8 cellular contexts compared by ENCODE assay signal in the genomic region with DNA sequence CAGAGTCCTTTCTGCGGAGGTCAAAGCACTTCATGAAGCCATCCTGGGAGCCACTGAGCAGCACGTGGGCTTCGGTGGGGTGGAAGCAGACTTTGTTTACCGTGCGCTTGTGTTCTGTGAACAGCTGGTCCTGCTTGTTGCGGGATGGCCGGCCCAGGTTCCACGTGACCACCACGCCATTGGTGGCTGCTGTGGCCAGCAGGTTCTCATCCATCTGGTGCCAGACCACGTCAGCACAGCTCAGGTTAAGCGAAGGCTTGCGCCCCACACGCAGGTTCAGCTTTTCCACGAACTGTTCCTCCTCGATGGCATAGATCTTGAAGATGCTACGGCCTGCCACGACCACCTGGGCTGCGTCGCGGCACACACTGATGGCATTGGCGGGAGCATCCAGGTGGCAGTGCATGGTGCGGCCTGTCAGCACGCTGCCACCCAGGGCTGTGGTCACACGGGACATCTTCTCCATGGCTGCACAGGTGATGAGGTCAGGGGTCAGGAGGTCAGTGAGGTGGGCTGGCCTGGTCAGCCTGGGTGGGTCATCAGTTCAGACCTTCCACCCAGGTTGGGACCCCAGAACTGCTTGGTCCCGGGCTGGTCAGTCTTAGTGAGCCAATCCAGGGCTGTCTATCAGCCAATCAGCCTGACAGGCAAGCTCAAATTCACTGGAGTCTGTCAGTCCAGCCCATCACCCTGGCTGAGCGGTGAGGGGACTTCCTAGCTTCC. TPM values are rescaled to one million over a fixed set of nuclear protein-coding genes. Genes with fewer than 3 reads are reported as not detected.
DNase-seq lines count a peak whose midpoint lies in the region; ATAC-seq, FAIRE-seq and TF ChIP-seq lines count a peak whose summit lies in the region.

No MANE protein-coding gene starts in this region.

- peaks cover 37% of the 10 kb centered on the region for H3K36me3 ChIP-seq in DND-41 (ENCODE audit: insufficient read depth, low read length)
- peaks cover 17% of the 10 kb centered on the region for H3K36me3 ChIP-seq in RWPE2 (ENCODE audit: low read depth)
- H3K36me3 ChIP-seq in pancreas, result no peaks in the 10 kb centered on the region

- TF ChIP-seq CTCF in DND-41 (IDR thresholded peaks at IDR 0.05; ENCODE audit: borderline replicate concordance, extremely low read depth, low read length, poor library complexity, severe bottlenecking) (no peak), RWPE2 (IDR thresholded peaks at IDR 0.05; ENCODE audit: poor library complexity, severe bottlenecking) (no peak), epithelial cell of proximal tubule (conservative IDR thresholded peaks at IDR 0.05; ENCODE audit: low read depth, low read length) (no peak), pancreas (IDR thresholded peaks at IDR 0.05) (no peak)

- ATAC-seq in DND-41 (ENCODE audit: insufficient read depth, low read depth), result no peak
- ATAC-seq in RWPE2 (ENCODE audit: low read depth), result no peak; the same call in 2 of the 3 replicates
- no peak for ATAC-seq in pancreas
- ATAC-seq in HG03039 (IDR thresholded peaks at IDR 0.05; ENCODE audit: unreplicated experiment), result no peak
- no peak for ATAC-seq in HG02798 (IDR thresholded peaks at IDR 0.05; ENCODE audit: poor library complexity, unreplicated experiment)
- ATAC-seq in GM19397 (IDR thresholded peaks at IDR 0.05; ENCODE audit: unreplicated experiment), result no peak

- WGBS in pancreas, 2 donors, result 68 to 70% methylated on average over 26 of the region's 26 CpGs

- H3K4me3 ChIP-seq in DND-41 (ENCODE audit: low read depth in 1 of 2, low read length in 2 of 2), result peak overlapping the region; percentile 73 to 84
- peak overlapping the region; percentile 92 for H3K4me3 ChIP-seq in RWPE2 (ENCODE audit: severe bottlenecking)
- H3K4me3 ChIP-seq in epithelial cell of proximal tubule (ENCODE audit: low read depth, low read length), result peak overlapping the region; percentile 94
- H3K4me3 ChIP-seq in pancreas, result peak overlapping the region; percentile 56 to 95 (median 66)

- no peak for DNase-seq in DND-41
- DNase-seq in RWPE2 (ENCODE audit: low spot score), result no peak
- DNase-seq in epithelial cell of proximal tubule (ENCODE audit: low read depth), result no peak
- DNase-seq in pancreas, result no peak
- no peak for DNase-seq in NCI-H187 (lab: John Stamatoyannopoulos, UW)

- H3K4me1 ChIP-seq in DND-41 (ENCODE audit: insufficient read depth, low read length) (peaks cover 49% of the 10 kb centered on the region), RWPE2 (ENCODE audit: insufficient read depth, poor library complexity, severe bottlenecking) (peaks cover 5% of the 10 kb centered on the region), pancreas (peaks cover 4 to 18% (median 17%) of the 10 kb centered on the region in 3 donors)

- no peak for FAIRE-seq in pancreas (lab: Jason Lieb, UNC)

- H3K79me2 ChIP-seq in DND-41 (ENCODE audit: insufficient read depth, low read length), result peaks cover 20% of the 10 kb centered on the region

- H3K9me3 ChIP-seq in DND-41 (ENCODE audit: insufficient read depth, low read length, severe bottlenecking) (no peaks in the 10 kb centered on the region), RWPE2 (ENCODE audit: severe bottlenecking) (no peaks in the 10 kb centered on the region), pancreas (no peaks in the 10 kb centered on the region)

- H2AFZ ChIP-seq in DND-41 (ENCODE audit: low read depth, low read length), result peak overlapping the region; percentile 78; the same call in 1 of the 2 replicates

- peak overlapping the region; percentile 80 for H3K9ac ChIP-seq in DND-41 (ENCODE audit: low read depth, low read length)

- peaks cover 13% of the 10 kb centered on the region; the same call in 1 of the 2 replicates for H4K20me1 ChIP-seq in DND-41 (ENCODE audit: insufficient read depth, low read length)

- peak overlapping the region; percentile 83 for H3K27ac ChIP-seq in DND-41 (ENCODE audit: low read length)
- H3K27ac ChIP-seq in RWPE2 (ENCODE audit: poor library complexity, severe bottlenecking), result peak overlapping the region; percentile 38
- peak overlapping the region in 2 of 4 donors; percentile 44 to 51 for H3K27ac ChIP-seq in pancreas

- H3K4me2 ChIP-seq in DND-41 (ENCODE audit: insufficient read depth, low read length), result peak overlapping the region; percentile 94

- intact Hi-C loops in pancreas (cut with DNase I), result no loop called here

- no peaks in the 10 kb centered on the region for H3K27me3 ChIP-seq in DND-41 (ENCODE audit: insufficient read depth, low read length, poor library complexity)
- no peaks in the 10 kb centered on the region for H3K27me3 ChIP-seq in RWPE2 (ENCODE audit: insufficient read depth, poor library complexity, severe bottlenecking)
- no peaks in the 10 kb centered on the region for H3K27me3 ChIP-seq in pancreas

RNA-seq across cellular contexts. Expression of a gene that starts 0.9 kb away (rescaled TPM):
- total RNA-seq in epithelial cell of proximal tubule (10.1 and 16.3 TPM in 2 replicates), pancreas (1 to 10 TPM; 3.5 to 7.5 (median 5.2) TPM)
- polyA plus RNA-seq in pancreas, result 1 to 10 TPM; 7.9 to 8.7 TPM

RNA-seq across cellular contexts. Expression of a gene that starts 5.2 kb away (rescaled TPM):
- total RNA-seq in epithelial cell of proximal tubule (65.6 and 98.0 TPM in 2 replicates), pancreas (10 to 100 TPM; 25.0 to 40.3 (median 30.9) TPM)
- polyA plus RNA-seq in pancreas, result 10 to 100 TPM; 47.4 to 50.2 TPM

RNA-seq across cellular contexts. Expression of a gene that starts 9.1 kb away (rescaled TPM):
- total RNA-seq in epithelial cell of proximal tubule (158 and 202 TPM in 2 replicates), pancreas (10 to 100 TPM; 40.1 to 66.1 (median 56.0) TPM)
- polyA plus RNA-seq in pancreas, result 100 to 1,000 TPM in 1 of 2 donors, 10 to 100 TPM in 1; 89.5 to 130 TPM

RNA-seq across cellular contexts. Expression of a gene that starts 13.9 kb away (rescaled TPM):
- total RNA-seq in epithelial cell of proximal tubule, result 0.43 and 1.2 TPM in 2 replicates
- total RNA-seq in pancreas, result 1 to 10 TPM in 1 of 6 donors, under 1 TPM in 5; 0.28 to 1.0 (median 0.84) TPM
- polyA plus RNA-seq in pancreas, result 1 to 10 TPM; 2.3 to 5.1 TPM

RNA-seq across cellular contexts. Expression of a gene that starts 16.3 kb away (rescaled TPM):
- total RNA-seq in epithelial cell of proximal tubule, result 0.07 and 0.46 TPM in 2 replicates
- total RNA-seq in pancreas, result 1 to 10 TPM in 4 of 6 donors, under 1 TPM in 2; 0.60 to 2.8 (median 1.7) TPM
- polyA plus RNA-seq in pancreas, result 10 to 100 TPM in 1 of 2 donors, 1 to 10 TPM in 1; 4.8 to 17.7 TPM
